ENCODE assay signal across 12 cellular contexts in genomic region chr6:155247618-155248017, GRCh38. TPM values are rescaled to one million over a fixed set of nuclear protein-coding genes. Genes with fewer than 3 reads are reported as not detected.
DNase-seq lines count a peak whose midpoint lies in the region; ATAC-seq, FAIRE-seq and TF ChIP-seq lines count a peak whose summit lies in the region.
"Had no signal": no experiment of that assay in that cellular context is flagged by ENCODE, and none has a peak within 500 bp of the region (broad histone marks: within the 10 kb centered on the region; RNA-seq: fewer than 3 reads in every experiment).

No MANE protein-coding gene starts in this region.

- no peak for ATAC-seq in GM21576 (IDR thresholded peaks at IDR 0.05; ENCODE audit: unreplicated experiment)

- DNase-seq in MCF 10A (ENCODE audit: unreplicated experiment) (peak; percentile 22), breast epithelium (ENCODE audit: low spot score in 2 of 2) (no peak), astrocyte (ENCODE audit: low read depth) (peak; percentile 83), iris pigment epithelial cell (ENCODE audit: low read depth) (peak; percentile 78), vagina (ENCODE audit: extremely low spot score in 2 of 2) (no peak), urothelium cell line (ENCODE audit: low spot score) (no peak)
- DNase-seq in stimulated activated CD4-positive, alpha-beta T cell treated with anti-CD3 and anti-CD28 coated beads, Interleukin-1b, Interleukin-23, amount 100 ng/mL, for 48 hours = no peak
- DNase-seq: 8988T; activated T-cell treated with anti-CD3 and anti-CD28 coated beads, Interleukin-2, amount 50 U/mL, for 1 hour; naive B cell had no signal

- H3K9ac ChIP-seq in astrocyte (ENCODE audit: low read length) = peak overlapping the region; percentile 80

- no peaks in the 10 kb centered on the region for H3K9me3 ChIP-seq in breast epithelium
- H3K9me3 ChIP-seq in astrocyte (ENCODE audit: insufficient read depth, low read depth, low read length) = no peaks in the 10 kb centered on the region
- no peaks in the 10 kb centered on the region for H3K9me3 ChIP-seq in vagina

- H3K4me1 Mint-ChIP-seq in MCF 10A (ENCODE audit: insufficient read depth, unreplicated experiment) = no peaks in the 10 kb centered on the region
- peaks cover 15% of the 10 kb centered on the region for H3K4me1 Mint-ChIP-seq in astrocyte (ENCODE audit: low read depth, unreplicated experiment)
- H3K4me1 Mint-ChIP-seq: naive B cell had no signal

- H2AFZ ChIP-seq in astrocyte (ENCODE audit: low read depth, low read length) = no peak overlapping the region

- POLR2A ChIA-PET in MCF 10A (lab: Yijun Ruan, JAX) = interaction anchor here (1.3 kb wide), 3 partner anchors 46 to 70 kb away, joined by 3 to 15 read pairs (median 6); no protein-coding TSS in a partner anchor

- no peak for TF ChIP-seq CTCF in MCF 10A (IDR thresholded peaks at IDR 0.05; ENCODE audit: unreplicated experiment)
- no peak for TF ChIP-seq CTCF in breast epithelium (IDR thresholded peaks at IDR 0.05)
- TF ChIP-seq CTCF in astrocyte (IDR thresholded peaks at IDR 0.05; ENCODE audit: insufficient read depth, low read depth, low read length) = no peak
- TF ChIP-seq CTCF in vagina (IDR thresholded peaks at IDR 0.05) = no peak

- H3K4me2 ChIP-seq in astrocyte (ENCODE audit: low read length) = peak overlapping the region; percentile 44

- peak; percentile 23 for FAIRE-seq in astrocyte (lab: Jason Lieb, UNC)
- no peak for FAIRE-seq in urothelium cell line (lab: Jason Lieb, UNC)

- intact Hi-C loops in MCF 10A (cut with micrococcal nuclease) (loop anchor here (1.0 to 5.0 kb wide), 3 partner anchors 70 to 570 kb away; no protein-coding TSS in a partner anchor), breast epithelium (cut with DNase I; ENCODE audit: low total_unique reads) (no loop called here), vagina (cut with DNase I) (loop anchor here (5.0 kb wide), 1 partner anchor 70 kb away; no protein-coding TSS in a partner anchor)

- H3K36me3 ChIP-seq in breast epithelium = no peaks in the 10 kb centered on the region
- H3K36me3 ChIP-seq in astrocyte (ENCODE audit: insufficient read depth, low read length) = no peaks in the 10 kb centered on the region
- H3K36me3 ChIP-seq in vagina = no peaks in the 10 kb centered on the region

- H3K27ac ChIP-seq in breast epithelium = no peak overlapping the region
- H3K27ac ChIP-seq in astrocyte (ENCODE audit: low read depth, low read length) = peak overlapping the region; percentile 95
- H3K27ac ChIP-seq in vagina = peak overlapping the region; percentile 30

- no peak for TF ChIP-seq POLR2A in breast epithelium (IDR thresholded peaks at IDR 0.05)
- no peak for TF ChIP-seq POLR2A in vagina (IDR thresholded peaks at IDR 0.05)

- H3K36me3 Mint-ChIP-seq in MCF 10A (ENCODE audit: insufficient read depth, unreplicated experiment) (peaks cover 7% of the 10 kb centered on the region), astrocyte (ENCODE audit: low read depth, unreplicated experiment) (peaks cover 21% of the 10 kb centered on the region)
- H3K36me3 Mint-ChIP-seq: naive B cell had no signal

- no peaks in the 10 kb centered on the region for H3K27me3 Mint-ChIP-seq in MCF 10A (ENCODE audit: insufficient read depth, unreplicated experiment)
- no peaks in the 10 kb centered on the region for H3K27me3 Mint-ChIP-seq in astrocyte (ENCODE audit: low read depth, unreplicated experiment)
- H3K27me3 Mint-ChIP-seq: IgD-negative memory B cell, naive B cell had no signal

- no peaks in the 10 kb centered on the region for H3K27me3 ChIP-seq in breast epithelium
- no peaks in the 10 kb centered on the region for H3K27me3 ChIP-seq in astrocyte (ENCODE audit: insufficient read depth, low read length)
- no peaks in the 10 kb centered on the region for H3K27me3 ChIP-seq in vagina

- no TSS peak for BruUV-seq in MCF 10A (replicated peaks; lab: Mats Ljungman, UMichigan)

- no peaks in the 10 kb centered on the region for H3K9me3 Mint-ChIP-seq in MCF 10A (ENCODE audit: unreplicated experiment)
- H3K9me3 Mint-ChIP-seq in astrocyte (ENCODE audit: unreplicated experiment) = no peaks in the 10 kb centered on the region
- H3K9me3 Mint-ChIP-seq: IgD-negative memory B cell, naive B cell had no signal

- H3K4me3 Mint-ChIP-seq in MCF 10A (ENCODE audit: unreplicated experiment) (no peak overlapping the region), astrocyte (ENCODE audit: unreplicated experiment) (no peak overlapping the region)
- H3K4me3 Mint-ChIP-seq: IgD-negative memory B cell, naive B cell had no signal

- no peaks in the 10 kb centered on the region for H3K4me1 ChIP-seq in breast epithelium
- peaks cover 19% of the 10 kb centered on the region for H3K4me1 ChIP-seq in astrocyte (ENCODE audit: insufficient read depth, low read length)
- H3K4me1 ChIP-seq in vagina = peaks cover 8% of the 10 kb centered on the region

- H3K79me2 ChIP-seq in astrocyte (ENCODE audit: insufficient read depth, low read length) = no peaks in the 10 kb centered on the region

- H3K27ac Mint-ChIP-seq in MCF 10A (ENCODE audit: low read depth, unreplicated experiment) = peak overlapping the region; percentile 71
- H3K27ac Mint-ChIP-seq in astrocyte (ENCODE audit: unreplicated experiment) = peak overlapping the region; percentile 26

- H3K4me3 ChIP-seq in breast epithelium (no peak overlapping the region), astrocyte (ENCODE audit: insufficient read depth, low read depth, low read length) (no peak overlapping the region), vagina (no peak overlapping the region)

- CTCF ChIA-PET in MCF 10A (lab: Yijun Ruan, JAX) = interaction anchor here (0.5 to 3.9 kb wide), 24 partner anchors 8 to 545 kb away, joined by 3 to 54 read pairs (median 5); no protein-coding TSS in a partner anchor

- no peaks in the 10 kb centered on the region for H4K20me1 ChIP-seq in astrocyte (ENCODE audit: insufficient read depth, low read length)

RNA-seq across cellular contexts. Expression of gene CLDN20, which starts 16.2 kb away (rescaled TPM):
- not detected in 2 replicates for total RNA-seq in MCF 10A (2022)
- not detected for total RNA-seq in breast epithelium
- total RNA-seq in astrocyte = not detected in 2 replicates
- not detected for total RNA-seq in vagina

Comparison
In these comparisons a context has a peak if more than half of its experiments do, and no peak if none do; other contexts are left out.
1. DNase-seq: peak in MCF 10A (single experiment), astrocyte (single experiment) and iris pigment epithelial cell (single experiment); none in breast epithelium (0 of 2), vagina (0 of 2), urothelium cell line (single experiment) and stimulated activated CD4-positive, alpha-beta T cell treated with anti-CD3 and anti-CD28 coated beads, Interleukin-1b, Interleukin-23, amount 100 ng/mL, for 48 hours (single experiment).
2. H3K27ac ChIP-seq: peak in astrocyte (single experiment) and vagina (single experiment); none in breast epithelium (0 of 2).